Comparison of ENCODE assay signal across 19 cellular contexts in the genomic region with DNA sequence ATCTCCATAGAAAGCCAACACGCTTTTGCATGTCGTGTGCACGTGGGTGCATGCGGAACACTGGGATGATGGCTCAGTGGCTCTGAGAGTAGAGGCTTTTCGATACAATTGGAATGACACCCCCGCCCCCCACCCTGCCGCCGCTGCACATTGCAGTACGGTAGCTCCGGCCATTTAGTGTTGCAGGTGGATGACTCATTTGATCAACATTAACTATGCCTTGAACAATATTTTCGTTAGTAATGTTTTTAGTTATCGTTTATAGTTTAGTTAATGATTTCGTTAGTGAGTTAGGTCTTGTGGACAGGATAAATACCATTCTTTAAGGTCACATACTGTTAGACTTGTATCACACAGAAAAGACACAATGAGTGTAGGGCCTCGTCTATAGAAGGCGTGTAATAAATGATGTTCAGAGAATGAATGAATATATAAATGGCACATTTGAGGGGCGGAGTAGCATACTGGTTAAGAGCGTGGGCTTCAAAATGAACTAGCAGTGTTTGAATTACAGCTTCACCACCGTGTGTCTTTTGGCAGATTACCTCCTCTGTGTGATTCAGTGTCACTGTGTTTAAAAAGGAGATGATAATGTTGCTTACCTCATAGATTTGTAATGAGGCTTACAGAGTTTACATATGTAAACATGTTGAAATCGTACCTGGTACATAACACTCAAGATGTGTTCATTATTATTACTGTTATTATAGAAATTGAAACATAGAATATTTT.
"Had no signal": no experiment of that assay in that cellular context is flagged by ENCODE, and none has a peak within 500 bp of the region (broad histone marks: within the 10 kb centered on the region; RNA-seq: fewer than 3 reads in every experiment).

No MANE protein-coding gene starts in this region.

- H3K27ac Mint-ChIP-seq: activated CD4-positive, alpha-beta memory T cell treated with anti-CD3 and anti-CD28 coated beads for 36 hours; activated CD4-positive, alpha-beta T cell treated with anti-CD3 and anti-CD28 coated beads for 36 hours; activated CD8-positive, alpha-beta memory T cell treated with anti-CD3 and anti-CD28 coated beads, Interleukin-2, amount 10 ng/mL, durations not matched to agents 7 days and 5 days; activated naive CD4-positive, alpha-beta T cell treated with anti-CD3 and anti-CD28 coated beads, Interleukin-2, amount 10 ng/mL, durations not matched to agents 7 days and 5 days; activated T-helper 2 cell treated with anti-CD3 and anti-CD28 coated beads, Interferon-gamma antibody, Interleukin-2, Interleukin-4, amounts not matched to agents 10 μg/mL and 5 μg/mL and 100 μg/mL, durations not matched to agents 14 hours and 24 hours and 36 hours; endodermal cell had no signal

- H3K36me3 Mint-ChIP-seq: activated CD4-positive, alpha-beta memory T cell treated with anti-CD3 and anti-CD28 coated beads for 36 hours; activated CD8-positive, alpha-beta memory T cell treated with anti-CD3 and anti-CD28 coated beads, Interleukin-2, amount 10 ng/mL, durations not matched to agents 7 days and 5 days; activated naive CD4-positive, alpha-beta T cell treated with anti-CD3 and anti-CD28 coated beads, Interleukin-2, amount 10 ng/mL, durations not matched to agents 7 days and 5 days had no signal

- H3K9me3 ChIP-seq: gastroesophageal sphincter, ovary, right lobe of liver, stomach, thoracic aorta, upper lobe of right lung had no signal

- H3K36me3 ChIP-seq: cardiac muscle cell, gastroesophageal sphincter, ovary, right lobe of liver, stomach, thoracic aorta, upper lobe of right lung, WERI-Rb-1 had no signal

- H3K4me1 Mint-ChIP-seq: activated CD4-positive, alpha-beta T cell treated with anti-CD3 and anti-CD28 coated beads for 36 hours; activated CD8-positive, alpha-beta memory T cell treated with anti-CD3 and anti-CD28 coated beads, Interleukin-2, amount 10 ng/mL, durations not matched to agents 7 days and 5 days; activated naive CD4-positive, alpha-beta T cell treated with anti-CD3 and anti-CD28 coated beads, Interleukin-2, amount 10 ng/mL, durations not matched to agents 7 days and 5 days had no signal

- H3K4me3 ChIP-seq: cardiac muscle cell, dorsolateral prefrontal cortex, gastroesophageal sphincter, lung, ovary, right lobe of liver, stomach, thoracic aorta, upper lobe of right lung had no signal

- H3K9me3 Mint-ChIP-seq: activated CD4-positive, alpha-beta memory T cell treated with anti-CD3 and anti-CD28 coated beads for 36 hours; activated naive CD4-positive, alpha-beta T cell treated with anti-CD3 and anti-CD28 coated beads, Interleukin-2, amount 10 ng/mL, durations not matched to agents 7 days and 5 days; activated T-helper 2 cell treated with anti-CD3 and anti-CD28 coated beads, Interferon-gamma antibody, Interleukin-2, Interleukin-4, amounts not matched to agents 10 μg/mL and 5 μg/mL and 100 μg/mL, durations not matched to agents 14 hours and 24 hours and 36 hours; endodermal cell had no signal

- DNase-seq: activated CD4-positive, alpha-beta memory T cell treated with anti-CD3 and anti-CD28 coated beads for 36 hours; activated CD4-positive, alpha-beta T cell treated with anti-CD3 and anti-CD28 coated beads for 36 hours; activated CD8-positive, alpha-beta memory T cell treated with anti-CD3 and anti-CD28 coated beads, Interleukin-2, amount 10 ng/mL, durations not matched to agents 7 days and 5 days; activated naive CD4-positive, alpha-beta T cell treated with anti-CD3 and anti-CD28 coated beads, Interleukin-2, amount 10 ng/mL, durations not matched to agents 7 days and 5 days; activated T-cell treated with anti-CD3 and anti-CD28 coated beads, Interleukin-2, amount 50 U/mL, for 1 hour; dorsolateral prefrontal cortex; endodermal cell; erythroblast; midbrain; ovary; right lobe of liver; stomach; upper lobe of right lung; WERI-Rb-1 had no signal

- H3K4me3 Mint-ChIP-seq: activated CD4-positive, alpha-beta memory T cell treated with anti-CD3 and anti-CD28 coated beads for 36 hours; activated CD4-positive, alpha-beta T cell treated with anti-CD3 and anti-CD28 coated beads for 36 hours; activated CD8-positive, alpha-beta memory T cell treated with anti-CD3 and anti-CD28 coated beads, Interleukin-2, amount 10 ng/mL, durations not matched to agents 7 days and 5 days; activated naive CD4-positive, alpha-beta T cell treated with anti-CD3 and anti-CD28 coated beads, Interleukin-2, amount 10 ng/mL, durations not matched to agents 7 days and 5 days; endodermal cell had no signal

- ATAC-seq: activated CD4-positive, alpha-beta T cell treated with anti-CD3 and anti-CD28 coated beads for 36 hours; activated CD8-positive, alpha-beta memory T cell treated with anti-CD3 and anti-CD28 coated beads, Interleukin-2, amount 10 ng/mL, durations not matched to agents 7 days and 5 days; gastroesophageal sphincter; right lobe of liver; upper lobe of right lung had no signal

- H3K27me3 ChIP-seq: cardiac muscle cell, gastroesophageal sphincter, ovary, right lobe of liver, stomach, upper lobe of right lung had no signal

- H3K4me1 ChIP-seq: gastroesophageal sphincter, right lobe of liver, stomach, upper lobe of right lung had no signal

- H3K27ac ChIP-seq: cardiac muscle cell, dorsolateral prefrontal cortex, gastroesophageal sphincter, ovary, right lobe of liver, stomach, thoracic aorta, upper lobe of right lung, WERI-Rb-1 had no signal

- H3K27me3 Mint-ChIP-seq: activated CD4-positive, alpha-beta T cell treated with anti-CD3 and anti-CD28 coated beads for 36 hours; activated CD8-positive, alpha-beta memory T cell treated with anti-CD3 and anti-CD28 coated beads, Interleukin-2, amount 10 ng/mL, durations not matched to agents 7 days and 5 days; activated naive CD4-positive, alpha-beta T cell treated with anti-CD3 and anti-CD28 coated beads, Interleukin-2, amount 10 ng/mL, durations not matched to agents 7 days and 5 days had no signal
